In the genomic region with DNA sequence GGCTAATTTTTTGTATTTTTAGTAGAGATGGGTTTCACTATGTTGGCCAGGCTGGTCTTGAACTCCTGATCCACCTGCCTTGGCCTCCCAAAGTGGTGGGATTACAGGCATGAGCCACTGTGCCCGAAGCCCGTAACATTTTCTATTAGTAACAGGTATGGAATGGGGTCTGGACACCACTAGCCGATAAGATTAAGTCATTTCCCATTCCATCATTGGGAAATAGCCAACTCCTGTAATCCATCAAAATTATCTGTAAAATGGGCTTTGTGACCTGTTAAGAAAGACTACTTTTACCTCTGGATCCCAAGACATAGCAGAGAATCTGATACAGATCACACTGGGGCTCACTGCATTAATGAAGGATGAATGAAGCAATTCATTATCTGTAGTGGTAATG, we compare ENCODE assay signal across 19 cellular contexts. TPM values are rescaled to one million over a fixed set of nuclear protein-coding genes. Genes with fewer than 3 reads are reported as not detected.
DNase-seq lines count a peak whose midpoint lies in the region; ATAC-seq, FAIRE-seq and TF ChIP-seq lines count a peak whose summit lies in the region.
"Had no signal": no experiment of that assay in that cellular context is flagged by ENCODE, and none has a peak within 500 bp of the region (broad histone marks: within the 10 kb centered on the region; RNA-seq: fewer than 3 reads in every experiment).

No MANE protein-coding gene starts in this region.

- H3K4me1 Mint-ChIP-seq in astrocyte (ENCODE audit: low read depth, unreplicated experiment) = peaks cover 2% of the 10 kb centered on the region

- H3K9me3 ChIP-seq in PC-9 (ENCODE audit: insufficient read depth, low read depth) (no peaks in the 10 kb centered on the region), astrocyte (ENCODE audit: insufficient read depth, low read depth, low read length) (no peaks in the 10 kb centered on the region), liver (ENCODE audit: control insufficient read depth in 4 of 4, low read length in 3 of 4) (no peaks in the 10 kb centered on the region)
- H3K9me3 ChIP-seq: BLaER1, HAP-1 had no signal

- H3K4me2 ChIP-seq in PC-9 (no peak overlapping the region), astrocyte (ENCODE audit: low read length) (no peak overlapping the region)
- H3K4me2 ChIP-seq: BLaER1 had no signal

- no peaks in the 10 kb centered on the region for H3K9me2 ChIP-seq in PC-9 (ENCODE audit: insufficient read depth)

- TF ChIP-seq CTCF in PC-9 (conservative IDR thresholded peaks at IDR 0.05) (no peak), astrocyte (IDR thresholded peaks at IDR 0.05; ENCODE audit: insufficient read depth, low read depth, low read length) (no peak), liver (IDR thresholded peaks at IDR 0.05; ENCODE audit: low read depth, low read length, missing input control) (no peak)

- 99% methylated on average over 3 of the region's 3 CpGs for WGBS in liver

- DNase-seq in EL (peak; percentile 39), PC-9 (no peak), astrocyte (ENCODE audit: low read depth) (peak; percentile 66), RCC 7860 (ENCODE audit: low spot score) (no peak), superior temporal gyrus (ENCODE audit: extremely low spot score) (no peak)
- DNase-seq: 8988T; AML-193; CD4-positive, CD25-positive, alpha-beta regulatory T cell; DMS 273 treated with DMSO at 0.1 percent for 48 hours; GDM1; GOT3 had no signal

- FAIRE-seq in astrocyte (lab: Jason Lieb, UNC) (no peak), RCC 7860 (lab: Jason Lieb, UNC) (no peak)
- FAIRE-seq: GM12892, K562 had no signal

- H3K9me3 Mint-ChIP-seq in astrocyte (ENCODE audit: unreplicated experiment) = no peaks in the 10 kb centered on the region

- no peak overlapping the region for H3K4me3 Mint-ChIP-seq in astrocyte (ENCODE audit: unreplicated experiment)

- H3K36me3 Mint-ChIP-seq in astrocyte (ENCODE audit: low read depth, unreplicated experiment) = no peaks in the 10 kb centered on the region
- H3K36me3 Mint-ChIP-seq: CD4-positive, CD25-positive, alpha-beta regulatory T cell had no signal

- H3K36me3 ChIP-seq in PC-9 (ENCODE audit: low read depth) (no peaks in the 10 kb centered on the region), astrocyte (ENCODE audit: insufficient read depth, low read length) (no peaks in the 10 kb centered on the region), liver (ENCODE audit: control insufficient read depth in 4 of 4, insufficient read depth in 3 of 4, low read depth in 1 of 4, low read length in 3 of 4) (no peaks in the 10 kb centered on the region)
- H3K36me3 ChIP-seq: BLaER1 had no signal

- H3K27me3 ChIP-seq in PC-9 (ENCODE audit: insufficient read depth, low read depth) (no peaks in the 10 kb centered on the region), astrocyte (ENCODE audit: insufficient read depth, low read length) (no peaks in the 10 kb centered on the region), liver (ENCODE audit: control insufficient read depth in 4 of 4, insufficient read depth in 4 of 4, low read length in 3 of 4) (no peaks in the 10 kb centered on the region)
- H3K27me3 ChIP-seq: BLaER1 had no signal

- BruUV-seq in PC-9 (replicated peaks; lab: Mats Ljungman, UMichigan) = no TSS peak

- H3K4me3 ChIP-seq in PC-9 (no peak overlapping the region), astrocyte (ENCODE audit: insufficient read depth, low read depth, low read length) (no peak overlapping the region), liver (ENCODE audit: low read depth in 1 of 3, low read length in 3 of 3) (no peak overlapping the region)
- H3K4me3 ChIP-seq: BLaER1, HAP-1, K562 had no signal

- peaks cover 5% of the 10 kb centered on the region for H4K20me1 ChIP-seq in PC-9 (ENCODE audit: insufficient read depth)
- H4K20me1 ChIP-seq in astrocyte (ENCODE audit: insufficient read depth, low read length) = peaks cover 8% of the 10 kb centered on the region

- H3K4me1 ChIP-seq in PC-9 (replicated peaks; ENCODE audit: insufficient read depth) = peaks cover 21% of the 10 kb centered on the region
- H3K4me1 ChIP-seq in astrocyte (ENCODE audit: insufficient read depth, low read length) = no peaks in the 10 kb centered on the region
- H3K4me1 ChIP-seq in liver (ENCODE audit: control insufficient read depth in 4 of 4, insufficient read depth in 4 of 4, low read length in 3 of 4) = peaks cover 0 to 8% (median 5%) of the 10 kb centered on the region in 4 donors

- H2AFZ ChIP-seq in PC-9 (no peak overlapping the region), astrocyte (ENCODE audit: low read depth, low read length) (no peak overlapping the region)

- H3K27ac Mint-ChIP-seq in astrocyte (ENCODE audit: unreplicated experiment) = no peak overlapping the region
- H3K27ac Mint-ChIP-seq: CD4-positive, CD25-positive, alpha-beta regulatory T cell had no signal

- peaks cover 19% of the 10 kb centered on the region for H3K79me2 ChIP-seq in PC-9 (ENCODE audit: low read depth)
- H3K79me2 ChIP-seq in astrocyte (ENCODE audit: insufficient read depth, low read length) = peaks cover 11% of the 10 kb centered on the region

- intact Hi-C loops in PC-9 (cut with micrococcal nuclease; ENCODE audit: unreplicated experiment) = no loop called here

- POLR2A ChIA-PET in PC-9 (lab: Charles Lee; ENCODE audit: unreplicated experiment) = no interaction called here

- no peak overlapping the region for H3K9ac ChIP-seq in astrocyte (ENCODE audit: low read length)
- no peak overlapping the region for H3K9ac ChIP-seq in liver (ENCODE audit: low read depth in 1 of 2, low read length in 2 of 2)
- H3K9ac ChIP-seq: BLaER1 had no signal

- 0 out of 2 replicates have a peak overlapping the region, but pooled peaks have one; percentile 37 for H3K27ac ChIP-seq in PC-9
- no peak overlapping the region for H3K27ac ChIP-seq in astrocyte (ENCODE audit: low read depth, low read length)
- peak overlapping the region; percentile 91 to 92 for H3K27ac ChIP-seq in liver (ENCODE audit: low read depth in 1 of 2, low read length in 2 of 2)
- H3K27ac ChIP-seq: BLaER1, HL-60 had no signal

- H3F3A ChIP-seq in PC-9 (ENCODE audit: insufficient read depth, low read depth) = peaks cover 42% of the 10 kb centered on the region

- CTCF ChIA-PET in PC-9 (lab: Charles Lee) = no interaction called here

- peaks cover 1% of the 10 kb centered on the region for H3K27me3 Mint-ChIP-seq in astrocyte (ENCODE audit: low read depth, unreplicated experiment)
- H3K27me3 Mint-ChIP-seq: CD4-positive, CD25-positive, alpha-beta regulatory T cell had no signal

- TF ChIP-seq RAD21 in liver (IDR thresholded peaks at IDR 0.05) = no peak

- no peak for ATAC-seq in HG02870 (IDR thresholded peaks at IDR 0.05; ENCODE audit: unreplicated experiment)
- ATAC-seq in GM21526 (IDR thresholded peaks at IDR 0.05; ENCODE audit: low FRiP score, unreplicated experiment) = no peak
- ATAC-seq: K562 had no signal

TF ChIP-seq in liver, 16 proteins besides CTCF, POLR2A, EP300 and RAD21:
- TF ChIP-seq HNF4G (IDR thresholded peaks at IDR 0.05) (no peak), YY1 (IDR thresholded peaks at IDR 0.05) (no peak)
TF ChIP-seq in liver: peak in this region for 0.

RNA-seq across cellular contexts. Expression of gene LUC7L3, which starts 3.9 kb away (rescaled TPM):
- total RNA-seq in PC-9 (2021) (147 and 212 TPM in 2 replicates), astrocyte (85.1 and 93.0 TPM in 2 replicates), liver (10 to 100 TPM; 26.0 to 26.5 TPM)
- 100 to 1,000 TPM in 1 of 2 donors, 10 to 100 TPM in 1; 15.5 to 126 TPM for polyA plus RNA-seq in liver

RNA-seq across cellular contexts. Expression of gene ANKRD40, which starts 7.8 kb away (rescaled TPM):
- total RNA-seq in PC-9 (2021) (24.4 and 33.5 TPM in 2 replicates), astrocyte (37.0 and 38.3 TPM in 2 replicates), liver (10 to 100 TPM; 10.1 to 15.1 TPM)
- polyA plus RNA-seq in liver = 1 to 10 TPM; 6.2 to 9.3 TPM

RNA-seq across cellular contexts. Expression of gene ANKRD40CL, which starts 51.8 kb away (rescaled TPM):
- total RNA-seq in PC-9 (2021) = not detected in 2 replicates
- not detected in 2 replicates for total RNA-seq in astrocyte
- not detected for total RNA-seq in liver
- not detected for polyA plus RNA-seq in liver
- total RNA-seq: CD4-positive, CD25-positive, alpha-beta regulatory T cell; K562 had no signal
- polyA plus RNA-seq: CD4-positive, CD25-positive, alpha-beta regulatory T cell; K562 had no signal

Comparison
In these comparisons a context has a peak if more than half of its experiments do, and no peak if none do; other contexts are left out.
1. DNase-seq: peak in EL (single experiment) and astrocyte (single experiment); none in PC-9 (0 of 2), RCC 7860 (single experiment) and superior temporal gyrus (single experiment).